ENCODE assay signal across 20 cellular contexts in genomic region chr7:151586531-151587270, GRCh38.
DNase-seq lines count a peak whose midpoint lies in the region; ATAC-seq, FAIRE-seq and TF ChIP-seq lines count a peak whose summit lies in the region.
"Had no signal": no experiment of that assay in that cellular context is flagged by ENCODE, and none has a peak within 500 bp of the region (broad histone marks: within the 10 kb centered on the region; RNA-seq: fewer than 3 reads in every experiment).

No MANE protein-coding gene starts in this region.

- H3K4me3 ChIP-seq in breast epithelium (no peak overlapping the region), endothelial cell of umbilical vein (replicated peaks in 1 of 3; ENCODE audit: insufficient read depth in 1 of 3, low read depth in 1 of 3, low read length in 3 of 3) (no peak overlapping the region), thyroid gland (replicated peaks in 1 of 3) (no peak overlapping the region)
- H3K4me3 ChIP-seq: SJSA1 had no signal

- H2AFZ ChIP-seq in endothelial cell of umbilical vein (ENCODE audit: low read depth, low read length): no peak overlapping the region

- no peaks in the 10 kb centered on the region for H3K36me3 ChIP-seq in breast epithelium
- no peaks in the 10 kb centered on the region for H3K36me3 ChIP-seq in endothelial cell of umbilical vein (ENCODE audit: control insufficient read depth in 2 of 2, extremely low read depth in 1 of 2, insufficient read depth in 2 of 2, low read length in 2 of 2)
- no peaks in the 10 kb centered on the region for H3K36me3 ChIP-seq in thyroid gland

- H3K4me2 ChIP-seq in endothelial cell of umbilical vein (ENCODE audit: insufficient read depth, low read length): peak overlapping the region; percentile 65

- H3K27me3 Mint-ChIP-seq in MCF 10A (ENCODE audit: insufficient read depth, unreplicated experiment): no peaks in the 10 kb centered on the region
- no peaks in the 10 kb centered on the region; the same call in 1 of the 2 replicates for H3K27me3 Mint-ChIP-seq in WTC11 (ENCODE audit: low read depth)
- H3K27me3 Mint-ChIP-seq: IgD-negative memory B cell had no signal

- H3K36me3 Mint-ChIP-seq in MCF 10A (ENCODE audit: insufficient read depth, unreplicated experiment) (peaks cover 71% of the 10 kb centered on the region), WTC11 (no peaks in the 10 kb centered on the region)

- intact Hi-C loops in MCF 10A (cut with micrococcal nuclease): no loop called here
- intact Hi-C loops in breast epithelium (cut with DNase I; ENCODE audit: low total_unique reads): no loop called here
- intact Hi-C loops in endothelial cell of umbilical vein (cut with micrococcal nuclease): no loop called here
- intact Hi-C loops in thyroid gland (cut with DNase I): no loop called here

- H3K9me3 Mint-ChIP-seq in MCF 10A (ENCODE audit: unreplicated experiment): no peaks in the 10 kb centered on the region
- no peaks in the 10 kb centered on the region for H3K9me3 Mint-ChIP-seq in WTC11
- H3K9me3 Mint-ChIP-seq: IgD-negative memory B cell had no signal

- CTCF ChIA-PET in MCF 10A (lab: Yijun Ruan, JAX): interaction anchor here (0.7 to 1.8 kb wide), 4 partner anchors 13 to 173 kb away, joined by 3 to 11 read pairs (median 4); no protein-coding TSS in a partner anchor
- CTCF ChIA-PET in WTC11 (lab: Charles Lee): no interaction called here
- CTCF ChIA-PET in endothelial cell of umbilical vein (lab: Charles Lee): interaction anchor here (0.8 to 2.5 kb wide), 12 partner anchors 9 to 168 kb away, joined by 3 to 21 read pairs (median 4); no protein-coding TSS in a partner anchor

- peaks cover 14% of the 10 kb centered on the region for H3K79me2 ChIP-seq in endothelial cell of umbilical vein (ENCODE audit: control insufficient read depth, insufficient read depth, low read length)

- no peak for ATAC-seq in WTC11

- TF ChIP-seq CTCF in MCF 10A (IDR thresholded peaks at IDR 0.05; ENCODE audit: unreplicated experiment) (no peak), breast epithelium (IDR thresholded peaks at IDR 0.05) (no peak), WTC11 (IDR thresholded peaks at IDR 0.05) (no peak), endothelial cell of umbilical vein (IDR thresholded peaks at IDR 0.05; ENCODE audit: extremely low read depth in 1 of 2, insufficient read depth in 1 of 2, low read depth in 1 of 2, low read length in 2 of 2) (no peak), thyroid gland (IDR thresholded peaks at IDR 0.05) (no peak)

- POLR2A ChIA-PET in MCF 10A (lab: Yijun Ruan, JAX): no interaction called here
- POLR2A ChIA-PET in WTC11 (lab: Charles Lee): no interaction called here
- POLR2A ChIA-PET in endothelial cell of umbilical vein (lab: Charles Lee): interaction anchor here (0.5 kb wide), 1 partner anchor 39 kb away, joined by 3 read pairs; no protein-coding TSS in a partner anchor

- dilution Hi-C loops in endothelial cell of umbilical vein (cut with MboI; ENCODE audit: extremely low pct_ligation_motif_present, low sequenced_read_pairs): no loop called here

- H3K9me3 ChIP-seq in breast epithelium (no peaks in the 10 kb centered on the region), endothelial cell of umbilical vein (replicated peaks; ENCODE audit: control insufficient read depth, insufficient read depth, low read length) (no peaks in the 10 kb centered on the region), thyroid gland (no peaks in the 10 kb centered on the region)
- H3K9me3 ChIP-seq: SJSA1 had no signal

- H3K27ac ChIP-seq in breast epithelium (no peak overlapping the region), endothelial cell of umbilical vein (ENCODE audit: insufficient read depth, low read depth, low read length) (peak overlapping the region; percentile 83), thyroid gland (no peak overlapping the region)
- H3K27ac ChIP-seq: SJSA1 had no signal

- TF ChIP-seq POLR2A in breast epithelium (IDR thresholded peaks at IDR 0.05) (no peak), endothelial cell of umbilical vein (IDR thresholded peaks at IDR 0.05; ENCODE audit: low read depth, low read length) (no peak), thyroid gland (IDR thresholded peaks at IDR 0.05) (no peak), GM12892 (IDR thresholded peaks at IDR 0.05; ENCODE audit: low read depth, low read length) (no peak)

- BruUV-seq in MCF 10A (replicated peaks; lab: Mats Ljungman, UMichigan) (no TSS peak), endothelial cell of umbilical vein (replicated peaks; lab: Mats Ljungman, UMichigan) (TSS peak; percentile 63)

- DNase-seq in MCF 10A (ENCODE audit: unreplicated experiment) (peak; percentile 29), breast epithelium (ENCODE audit: low spot score in 2 of 2) (no peak), WTC11 (ENCODE audit: low spot score) (no peak), endothelial cell of umbilical vein (ENCODE audit: low read depth, low spot score) (peak; percentile 75), thyroid gland (peak; percentile 13 to 28), GM12892 (ENCODE audit: insufficient read length) (no peak), SW 1271 (lab: John Stamatoyannopoulos, UW) (no peak)
- DNase-seq: AML-193, DMS79, Karpas-422, NCI-H1048, NCI-H1436, NCI-H1930, NCI-H524 treated with DMSO at 0.1 percent for 48 hours, NCI-H82 had no signal

- H3K27me3 ChIP-seq in breast epithelium: no peaks in the 10 kb centered on the region
- H3K27me3 ChIP-seq in endothelial cell of umbilical vein (ENCODE audit: control insufficient read depth in 2 of 2, insufficient read depth in 2 of 2, low read length in 2 of 2): no peaks in the 10 kb centered on the region
- no peaks in the 10 kb centered on the region for H3K27me3 ChIP-seq in thyroid gland
- H3K27me3 ChIP-seq: SJSA1 had no signal

- H3K4me1 ChIP-seq in breast epithelium: no peaks in the 10 kb centered on the region
- H3K4me1 ChIP-seq in endothelial cell of umbilical vein (ENCODE audit: control insufficient read depth, extremely low read depth, insufficient read depth, low read length): peaks cover 33% of the 10 kb centered on the region
- H3K4me1 ChIP-seq in thyroid gland: peaks cover 0 to 4% of the 10 kb centered on the region in 2 donors

- H3K4me3 Mint-ChIP-seq in MCF 10A (ENCODE audit: unreplicated experiment): no peak overlapping the region
- H3K4me3 Mint-ChIP-seq in WTC11: no peak overlapping the region
- H3K4me3 Mint-ChIP-seq: CD14-positive monocyte, IgD-negative memory B cell had no signal

- WGBS in thyroid gland, 2 donors: 68 to 74% methylated on average over 14 of the region's 14 CpGs

- peak overlapping the region; percentile 28 for H3K27ac Mint-ChIP-seq in MCF 10A (ENCODE audit: low read depth, unreplicated experiment)
- 0 out of 2 replicates have a peak overlapping the region, but pooled peaks have one; percentile 32 for H3K27ac Mint-ChIP-seq in WTC11

- FAIRE-seq in endothelial cell of umbilical vein (lab: Jason Lieb, UNC) (peak; percentile 72), GM12892 (lab: Jason Lieb, UNC) (no peak)
- FAIRE-seq: H54, RCC 7860 had no signal

- H3K9ac ChIP-seq in endothelial cell of umbilical vein (replicated peaks; ENCODE audit: extremely low read depth, insufficient read depth, low read length): peak overlapping the region; percentile 36

- no peaks in the 10 kb centered on the region for H3K9me1 ChIP-seq in endothelial cell of umbilical vein (replicated peaks; ENCODE audit: control insufficient read depth, extremely low read depth, insufficient read depth, low read length)

- H3K4me1 Mint-ChIP-seq in MCF 10A (ENCODE audit: insufficient read depth, unreplicated experiment) (peaks cover 9% of the 10 kb centered on the region), WTC11 (no peaks in the 10 kb centered on the region)
- H3K4me1 Mint-ChIP-seq: CD14-positive monocyte had no signal

- H4K20me1 ChIP-seq in endothelial cell of umbilical vein (replicated peaks; ENCODE audit: control insufficient read depth, extremely low read depth, insufficient read depth, low read length): no peaks in the 10 kb centered on the region

TF ChIP-seq in WTC11, 78 proteins besides CTCF, POLR2A, EP300 and RAD21 (continues in another document):
- no peak for TF ChIP-seq ZBTB43 (CRISPR knock-in tag; IDR thresholded peaks at IDR 0.05)

TF ChIP-seq in endothelial cell of umbilical vein, 7 proteins besides CTCF, POLR2A, EP300 and RAD21:
- TF ChIP-seq GATA2 (IDR thresholded peaks at IDR 0.05; ENCODE audit: insufficient read depth, insufficient read length, low read depth, low read length) (peak; percentile 48), FOS (IDR thresholded peaks at IDR 0.05; ENCODE audit: borderline replicate concordance, insufficient read depth, low read length) (no peak)

Comparison
In these comparisons a context has a peak if more than half of its experiments do, and no peak if none do; other contexts are left out.
1. DNase-seq: peak in MCF 10A (single experiment), endothelial cell of umbilical vein (single experiment) and thyroid gland (2 of 2); none in breast epithelium (0 of 2), WTC11 (single experiment), GM12892 (single experiment) and SW 1271 (0 of 2).